9 cellular contexts compared by ENCODE assay signal in genomic region chr9:7186175-7186574, GRCh38.
DNase-seq lines count a peak whose midpoint lies in the region; ATAC-seq, FAIRE-seq and TF ChIP-seq lines count a peak whose summit lies in the region.
"Had no signal": no experiment of that assay in that cellular context is flagged by ENCODE, and none has a peak within 500 bp of the region (broad histone marks: within the 10 kb centered on the region; RNA-seq: fewer than 3 reads in every experiment).

No MANE protein-coding gene starts in this region.

- no peak overlapping the region for H3K4me3 ChIP-seq in DND-41 (ENCODE audit: low read depth in 1 of 2, low read length in 2 of 2)
- H3K4me3 ChIP-seq in HL-60 (replicated peaks; ENCODE audit: insufficient read depth, low read length), result no peak overlapping the region
- H3K4me3 ChIP-seq in HepG2 (replicated peaks in 1 of 3; ENCODE audit: insufficient read depth in 1 of 3, low read depth in 2 of 3, low read length in 3 of 3), result no peak overlapping the region
- H3K4me3 ChIP-seq: spleen had no signal

- H3K27ac ChIP-seq in DND-41 (ENCODE audit: low read length) (no peak overlapping the region), HL-60 (replicated peaks) (no peak overlapping the region), HepG2 (ENCODE audit: extremely low read length, insufficient read depth, low read length) (no peak overlapping the region)
- H3K27ac ChIP-seq: spleen had no signal

- WGBS in HepG2 (ENCODE audit: low lambda C conversion rate), result 0% methylated on average over 1 of the region's 1 CpG

- in situ Hi-C loops in HepG2 (cut with HindIII; ENCODE audit: extremely low pct_ligation_motif_present, low pct_unique_long_range_greater_than_20kb), result loop anchor here (25.0 kb wide), 2 partner anchors 274 to 349 kb away; no protein-coding TSS in a partner anchor

- H3K79me2 ChIP-seq in DND-41 (ENCODE audit: insufficient read depth, low read length) (no peaks in the 10 kb centered on the region), HepG2 (ENCODE audit: insufficient read depth, low read length) (no peaks in the 10 kb centered on the region)

- no peaks in the 10 kb centered on the region for H3K36me3 ChIP-seq in DND-41 (ENCODE audit: insufficient read depth, low read length)
- H3K36me3 ChIP-seq in HepG2 (replicated peaks in 1 of 2; ENCODE audit: control insufficient read depth in 1 of 2, insufficient read depth in 2 of 2, low read length in 2 of 2), result no peaks in the 10 kb centered on the region; a peak in 1 of 5 replicates

- CTCF ChIA-PET in HepG2 (lab: Yijun Ruan, JAX; ENCODE audit: low intra/inter-chr PET ratio, low total read pairs), result interaction anchor here (0.6 to 1.6 kb wide), 3 partner anchors 134 to 358 kb away, joined by 3 to 6 read pairs (median 4); no protein-coding TSS in a partner anchor

- H3K4me1 ChIP-seq in DND-41 (ENCODE audit: insufficient read depth, low read length), result no peaks in the 10 kb centered on the region
- no peaks in the 10 kb centered on the region for H3K4me1 ChIP-seq in HepG2 (ENCODE audit: insufficient read depth, low read length)
- H3K4me1 ChIP-seq: spleen had no signal

- H3K4me2 ChIP-seq in DND-41 (ENCODE audit: insufficient read depth, low read length), result no peak overlapping the region
- no peak overlapping the region for H3K4me2 ChIP-seq in HepG2 (ENCODE audit: low read depth, low read length)

- TF ChIP-seq CTCF in DND-41 (IDR thresholded peaks at IDR 0.05; ENCODE audit: borderline replicate concordance, extremely low read depth, low read length, poor library complexity, severe bottlenecking) (peak; percentile 65), HL-60 (IDR thresholded peaks at IDR 0.05; ENCODE audit: insufficient read depth, low read length) (peak; percentile 92), HepG2 (CRISPR knock-in tag; IDR thresholded peaks at IDR 0.05) (peak; percentile 81)

- H4K20me1 ChIP-seq in DND-41 (ENCODE audit: insufficient read depth, low read length), result no peaks in the 10 kb centered on the region
- no peaks in the 10 kb centered on the region for H4K20me1 ChIP-seq in HepG2 (ENCODE audit: insufficient read depth, low read length)

- H3K9ac ChIP-seq in DND-41 (ENCODE audit: low read depth, low read length) (no peak overlapping the region), HepG2 (ENCODE audit: insufficient read depth, low read depth, low read length) (no peak overlapping the region)

- no TSS peak for BruUV-seq in HepG2 (replicated peaks; lab: Mats Ljungman, UMichigan)

- TF ChIP-seq POLR2A in HepG2 (IDR thresholded peaks at IDR 0.05; ENCODE audit: insufficient read depth in 1 of 2, low read depth in 2 of 2, low read length in 2 of 2), result no peak

- TF ChIP-seq EP300 in HepG2 (IDR thresholded peaks at IDR 0.05; ENCODE audit: low read depth in 2 of 2, low read length in 2 of 2), result no peak
- TF ChIP-seq EP300 in HepG2 (CRISPR knock-in tag; IDR thresholded peaks at IDR 0.05; ENCODE audit: borderline replicate concordance), result no peak

- peak; percentile 42 for FAIRE-seq in HepG2 (lab: Jason Lieb, UNC)

- POLR2A ChIA-PET in HepG2 (lab: Yijun Ruan, JAX), result no interaction called here

- no peak for ATAC-seq in DND-41 (ENCODE audit: insufficient read depth, low read depth)
- ATAC-seq in HepG2, result peak; percentile 60
- ATAC-seq in HG03457 (IDR thresholded peaks at IDR 0.05; ENCODE audit: unreplicated experiment), result no peak
- ATAC-seq in GM21515 (IDR thresholded peaks at IDR 0.05; ENCODE audit: unreplicated experiment), result no peak

- H2AFZ ChIP-seq in DND-41 (ENCODE audit: low read depth, low read length) (no peak overlapping the region), HepG2 (ENCODE audit: low read length) (no peak overlapping the region)

- TF ChIP-seq RAD21 in HepG2 (CRISPR knock-in tag; IDR thresholded peaks at IDR 0.05), result no peak

- H3K9me3 ChIP-seq in DND-41 (ENCODE audit: insufficient read depth, low read length, severe bottlenecking) (peaks cover 12% of the 10 kb centered on the region), HepG2 (ENCODE audit: low read length) (peaks cover 4% of the 10 kb centered on the region; the same call in 1 of the 2 replicates)

- H3K27me3 ChIP-seq in DND-41 (ENCODE audit: insufficient read depth, low read length, poor library complexity) (no peaks in the 10 kb centered on the region), HL-60 (ENCODE audit: insufficient read depth, poor library complexity, severe bottlenecking) (no peaks in the 10 kb centered on the region), HepG2 (ENCODE audit: control insufficient read depth in 1 of 2, insufficient read depth in 2 of 2, low read length in 2 of 2) (no peaks in the 10 kb centered on the region)
- H3K27me3 ChIP-seq: spleen had no signal

- DNase-seq in DND-41 (no peak), HL-60 (ENCODE audit: low read depth in 1 of 2, low spot score in 1 of 2) (peak; percentile 13 to 42), amniotic epithelial cell (ENCODE audit: low read depth) (peak; percentile 31), HepG2 (ENCODE audit: low spot score) (peak; percentile 16), inferior parietal cortex (ENCODE audit: extremely low spot score) (no peak), GOT3 (lab: John Stamatoyannopoulos, UW) (no peak)
- DNase-seq: spleen had no signal

- intact Hi-C loops in HepG2 (cut with micrococcal nuclease; ENCODE audit: unreplicated experiment), result loop anchor here (1.0 kb wide), 2 partner anchors 134 to 359 kb away; no protein-coding TSS in a partner anchor

TF ChIP-seq in HepG2, 621 proteins besides CTCF, POLR2A, EP300 and RAD21:
- TF ChIP-seq ZNF816 (CRISPR knock-in tag; IDR thresholded peaks at IDR 0.05; ENCODE audit: borderline replicate concordance) (no peak), ZNF703 (CRISPR knock-in tag; IDR thresholded peaks at IDR 0.05; ENCODE audit: borderline replicate concordance) (no peak), KLF6 (CRISPR knock-in tag; IDR thresholded peaks at IDR 0.05) (no peak), SIX4 (CRISPR knock-in tag; IDR thresholded peaks at IDR 0.05) (no peak), SMC3 (IDR thresholded peaks at IDR 0.05; ENCODE audit: low read length) (peak; percentile 50; the same call in 1 of the 2 replicates), STAG1 (CRISPR knock-in tag; IDR thresholded peaks at IDR 0.05) (peak; percentile 72), FOXA1 (IDR thresholded peaks at IDR 0.05) (no peak), FOXA1 (CRISPR knock-in tag; IDR thresholded peaks at IDR 0.05) (0 out of 2 replicates have a peak, but pooled peaks have one; percentile 14), CREB1 (IDR thresholded peaks at IDR 0.05) (no peak), CREB1 (CRISPR knock-in tag; IDR thresholded peaks at IDR 0.05) (no peak), PHF5A (CRISPR knock-in tag; IDR thresholded peaks at IDR 0.05; ENCODE audit: low read depth, unreplicated experiment) (no peak)

Comparison
In these comparisons a context has a peak if more than half of its experiments do, and no peak if none do; other contexts are left out.
1. DNase-seq: peak in HL-60 (2 of 2), amniotic epithelial cell (single experiment) and HepG2 (single experiment); none in DND-41 (single experiment), inferior parietal cortex (single experiment) and GOT3 (single experiment).
2. Peak in every context shown above with its lines, with median percentiles within 50 percentile points of each other: CTCF ChIP-seq.